9 cellular contexts compared by ENCODE assay signal in the genomic region with DNA sequence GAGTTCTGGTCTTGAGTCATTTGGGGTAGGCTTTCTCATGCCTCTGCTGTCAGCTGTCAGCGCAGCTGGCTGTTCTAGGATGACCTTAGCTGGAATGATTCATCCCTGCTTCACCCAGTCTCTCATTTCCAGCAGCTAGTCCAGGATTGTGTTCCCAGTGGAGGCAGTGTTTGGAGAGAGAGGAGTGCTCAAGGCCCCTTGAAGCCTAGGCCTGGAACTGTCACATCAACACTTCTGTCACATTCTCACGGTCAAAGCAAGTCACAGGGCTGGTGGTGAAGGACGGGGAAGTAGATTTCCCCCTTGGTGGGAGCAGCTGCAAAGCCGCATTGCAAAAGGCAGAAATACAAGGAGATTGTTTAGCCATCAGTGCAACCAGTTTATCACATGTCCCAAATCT. TPM values are rescaled to one million over a fixed set of nuclear protein-coding genes. Genes with fewer than 3 reads are reported as not detected.
DNase-seq lines count a peak whose midpoint lies in the region; ATAC-seq and TF ChIP-seq lines count a peak whose summit lies in the region.
"Had no signal": no experiment of that assay in that cellular context is flagged by ENCODE, and none has a peak within 500 bp of the region (broad histone marks: within the 10 kb centered on the region; RNA-seq: fewer than 3 reads in every experiment).

No MANE protein-coding gene starts in this region.

- ATAC-seq in GM21381 (IDR thresholded peaks at IDR 0.05; ENCODE audit: unreplicated experiment): no peak
- no peak for ATAC-seq in HG02623 (IDR thresholded peaks at IDR 0.05; ENCODE audit: unreplicated experiment)

- no peak for TF ChIP-seq POLR2A in testis (IDR thresholded peaks at IDR 0.05)

- H3K9me3 ChIP-seq in ascending aorta (no peaks in the 10 kb centered on the region), testis (no peaks in the 10 kb centered on the region)
- H3K9me3 ChIP-seq: uterus had no signal

- H3K4me3 ChIP-seq in HFF-Myc (replicated peaks; ENCODE audit: low read depth, low read length) (no peak overlapping the region), ascending aorta (no peak overlapping the region), kidney epithelial cell (ENCODE audit: low read depth, low read length) (no peak overlapping the region), testis (no peak overlapping the region)
- H3K4me3 ChIP-seq: uterus had no signal

- no peaks in the 10 kb centered on the region for H3K27me3 ChIP-seq in ascending aorta
- no peaks in the 10 kb centered on the region for H3K27me3 ChIP-seq in kidney epithelial cell (ENCODE audit: control insufficient read depth, insufficient read depth, low read length)
- H3K27me3 ChIP-seq in testis: no peaks in the 10 kb centered on the region
- H3K27me3 ChIP-seq: uterus had no signal

- WGBS in testis, 2 donors: 68 to 79% methylated on average over 3 to 4 of the region's 4 CpGs

- no peaks in the 10 kb centered on the region for H3K36me3 ChIP-seq in ascending aorta
- H3K36me3 ChIP-seq in kidney epithelial cell (ENCODE audit: control insufficient read depth, insufficient read depth, low read length): no peaks in the 10 kb centered on the region
- H3K36me3 ChIP-seq in testis (ENCODE audit: low read depth, missing control alignments): no peaks in the 10 kb centered on the region
- H3K36me3 ChIP-seq: uterus had no signal

- H3K27ac ChIP-seq in ascending aorta (peak overlapping the region; percentile 68 to 91), testis (no peak overlapping the region)

- peak; percentile 81 for DNase-seq in HFF-Myc (ENCODE audit: extremely low read depth, low read depth)
- DNase-seq in ascending aorta (ENCODE audit: low spot score in 2 of 2): peak; percentile 39 to 88
- DNase-seq in kidney epithelial cell (ENCODE audit: low read depth): peak; percentile 75
- peak; percentile 35 for DNase-seq in testis
- no peak for DNase-seq in iPS-NIHi7 (ENCODE audit: extremely low spot score)
- no peak for DNase-seq in germinal center (ENCODE audit: low spot score)

- TF ChIP-seq CTCF in HFF-Myc (IDR thresholded peaks at IDR 0.05; ENCODE audit: low read depth, low read length, missing control alignments) (no peak), ascending aorta (IDR thresholded peaks at IDR 0.05) (no peak), kidney epithelial cell (IDR thresholded peaks at IDR 0.05; ENCODE audit: insufficient read depth, low read length, poor library complexity, severe bottlenecking) (no peak), testis (IDR thresholded peaks at IDR 0.05) (no peak)

- H3K4me1 ChIP-seq in ascending aorta: peaks cover 15 to 40% of the 10 kb centered on the region in 2 donors
- H3K4me1 ChIP-seq in testis: peaks cover 14% of the 10 kb centered on the region

- intact Hi-C loops in ascending aorta (cut with DNase I): loop anchor here (5.0 to 10.0 kb wide), 5 partner anchors 91 to 1171 kb away; a partner anchor contains a TSS
- intact Hi-C loops in testis (cut with DNase I; ENCODE audit: low total_unique reads): no loop called here

RNA-seq across cellular contexts. Expression of a gene that starts 15.2 kb away (rescaled TPM):
- total RNA-seq in ascending aorta (2,079 TPM), kidney epithelial cell (2,692 and 3,236 TPM in 2 replicates), testis (1,000 to 10,000 TPM in 1 of 2 donors, 100 to 1,000 TPM in 1; 789 to 1,272 TPM)
- polyA plus RNA-seq in testis (ENCODE audit: insufficient read depth, low read depth, low replicate concordance): 2,831 TPM

Comparison
In these comparisons a context has a peak if more than half of its experiments do, and no peak if none do; other contexts are left out.
1. DNase-seq: peak in HFF-Myc (single experiment), ascending aorta (2 of 2), kidney epithelial cell (single experiment) and testis (single experiment); none in iPS-NIHi7 (single experiment) and germinal center (single experiment).
2. H3K27ac ChIP-seq: peak in ascending aorta (2 of 2); none in testis (0 of 2).